In the genomic region with DNA sequence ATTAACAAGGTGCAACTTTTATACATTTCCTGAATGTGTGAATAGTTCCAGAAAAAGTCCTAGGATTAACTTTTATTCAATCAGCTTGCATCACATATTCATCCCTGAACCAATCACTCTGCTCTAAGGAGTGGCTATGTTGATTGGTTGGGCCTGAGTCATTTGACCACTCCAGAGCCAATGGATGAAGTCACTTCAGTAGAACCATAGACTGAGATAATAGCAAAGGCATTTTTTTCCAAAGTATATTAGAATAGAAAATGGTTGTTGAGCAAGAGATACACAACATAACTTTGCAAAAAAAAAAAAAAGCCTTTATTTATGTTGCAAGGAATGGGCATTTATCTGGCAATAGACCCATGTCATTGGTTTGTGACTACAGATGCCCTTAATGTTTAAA, we compare ENCODE assay signal across 20 cellular contexts. TPM values are rescaled to one million over a fixed set of nuclear protein-coding genes. Genes with fewer than 3 reads are reported as not detected.
"Had no signal": no experiment of that assay in that cellular context is flagged by ENCODE, and none has a peak within 500 bp of the region (broad histone marks: within the 10 kb centered on the region; RNA-seq: fewer than 3 reads in every experiment).

No MANE protein-coding gene starts in this region.

- H3K9me3 Mint-ChIP-seq: activated CD4-positive, alpha-beta T cell treated with anti-CD3 and anti-CD28 coated beads, Interleukin-2, amount 10 ng/mL, durations not matched to agents 7 days and 5 days; dendritic cell treated with granulocyte-macrophage colony-stimulating factor and Interleukin-4, amounts not matched to agents 40 ng/mL and 50 ng/mL, for 4 days; type B pancreatic cell had no signal

- H3K27me3 Mint-ChIP-seq: activated CD4-positive, alpha-beta T cell treated with anti-CD3 and anti-CD28 coated beads, Interleukin-2, amount 10 ng/mL, durations not matched to agents 7 days and 5 days; activated naive CD8-positive, alpha-beta T cell; dendritic cell treated with granulocyte-macrophage colony-stimulating factor and Interleukin-4, amounts not matched to agents 40 ng/mL and 50 ng/mL, for 4 days; memory B cell; natural killer cell treated with Interleukin-12 subunit alpha and Interleukin-12 subunit beta and Interleukin-15 and Interleukin-18, amount 100 ng/mL, for 72 hours; type B pancreatic cell had no signal

- H3K27me3 ChIP-seq: brain microvascular endothelial cell, suprapubic skin had no signal

- ATAC-seq: natural killer cell treated with Interleukin-12 subunit alpha and Interleukin-12 subunit beta and Interleukin-15 and Interleukin-18, amount 100 ng/mL, for 72 hours; stimulated activated naive CD8-positive, alpha-beta T cell treated with anti-CD3 and anti-CD28 coated beads, Interleukin-15, Interleukin-2, amounts not matched to agents 100 U/mL and 50 U/mL, for 24 hours had no signal

- H3K4me3 ChIP-seq: suprapubic skin had no signal

- H3K27ac ChIP-seq: suprapubic skin had no signal

- H3K36me3 ChIP-seq: brain microvascular endothelial cell, suprapubic skin had no signal

- DNase-seq: activated CD4-positive, alpha-beta T cell treated with anti-CD3 and anti-CD28 coated beads, Interleukin-2, amount 10 ng/mL, durations not matched to agents 7 days and 5 days; activated CD8-positive, alpha-beta memory T cell treated with anti-CD3 and anti-CD28 coated beads, Interleukin-2, amount 50 U/mL, for 48 hours; activated gamma-delta T cell treated with Interleukin-2 at 50 U/mL for 16 hours; amygdala; brain microvascular endothelial cell; effector memory CD4-positive, alpha-beta T cell; hypothalamus; left ventricle myocardium superior; nucleus accumbens; small intestine; stimulated activated CD4-positive, alpha-beta T cell treated with anti-CD3 and anti-CD28 coated beads, Interleukin-4, amount 100 ng/mL, for 4 hours; stimulated activated CD8-positive, alpha-beta memory T cell treated with anti-CD3 and anti-CD28 coated beads, Interleukin-4, amount 100 ng/mL, for 48 hours; stimulated activated naive CD8-positive, alpha-beta T cell treated with anti-CD3 and anti-CD28 coated beads, Interleukin-15, Interleukin-2, amounts not matched to agents 100 U/mL and 50 U/mL, for 24 hours had no signal

- H3K4me3 Mint-ChIP-seq: activated CD4-positive, alpha-beta T cell treated with anti-CD3 and anti-CD28 coated beads, Interleukin-2, amount 10 ng/mL, durations not matched to agents 7 days and 5 days; activated naive CD8-positive, alpha-beta T cell; dendritic cell treated with granulocyte-macrophage colony-stimulating factor and Interleukin-4, amounts not matched to agents 40 ng/mL and 50 ng/mL, for 4 days; memory B cell; natural killer cell treated with Interleukin-12 subunit alpha and Interleukin-12 subunit beta and Interleukin-15 and Interleukin-18, amount 100 ng/mL, for 72 hours; type B pancreatic cell had no signal

- H3K36me3 Mint-ChIP-seq: activated naive CD8-positive, alpha-beta T cell; memory B cell; natural killer cell treated with Interleukin-12 subunit alpha and Interleukin-12 subunit beta and Interleukin-15 and Interleukin-18, amount 100 ng/mL, for 72 hours; type B pancreatic cell had no signal

- H3K4me1 ChIP-seq: suprapubic skin had no signal

- H3K4me1 Mint-ChIP-seq: activated CD4-positive, alpha-beta T cell treated with anti-CD3 and anti-CD28 coated beads, Interleukin-2, amount 10 ng/mL, durations not matched to agents 7 days and 5 days; memory B cell had no signal

- H3K27ac Mint-ChIP-seq: activated CD4-positive, alpha-beta T cell treated with anti-CD3 and anti-CD28 coated beads, Interleukin-2, amount 10 ng/mL, durations not matched to agents 7 days and 5 days; activated naive CD8-positive, alpha-beta T cell; dendritic cell treated with granulocyte-macrophage colony-stimulating factor and Interleukin-4, amounts not matched to agents 40 ng/mL and 50 ng/mL, for 4 days; memory B cell; natural killer cell treated with Interleukin-12 subunit alpha and Interleukin-12 subunit beta and Interleukin-15 and Interleukin-18, amount 100 ng/mL, for 72 hours; type B pancreatic cell had no signal

- H3K9me3 ChIP-seq: suprapubic skin had no signal

RNA-seq across cellular contexts. Expression of gene AGTR1, which starts 55.5 kb away (rescaled TPM):
- total RNA-seq: activated CD4-positive, alpha-beta T cell treated with anti-CD3 and anti-CD28 coated beads, Interleukin-2, amount 10 ng/mL, durations not matched to agents 7 days and 5 days; kidney epithelial cell; natural killer cell treated with Interleukin-12 subunit alpha and Interleukin-12 subunit beta and Interleukin-15 and Interleukin-18, amount 100 ng/mL, for 72 hours had no signal
